ENCODE assay signal across 7 cellular contexts in genomic region chr7:158367634-158367982, GRCh38.
"Had no signal": no experiment of that assay in that cellular context is flagged by ENCODE, and none has a peak within 500 bp of the region (broad histone marks: within the 10 kb centered on the region; RNA-seq: fewer than 3 reads in every experiment).

No MANE protein-coding gene starts in this region.

- DNase-seq: IMR-90, KBM-7, KG1 had no signal

- H3K4me2 ChIP-seq: KMS-11 had no signal

- H3K9ac ChIP-seq: KMS-11 had no signal

- H3K27ac ChIP-seq: HL-60, KMS-11 had no signal

- ATAC-seq: HepG2, K562 had no signal

- H3K4me3 ChIP-seq: K562 had no signal
